In the genomic region with DNA sequence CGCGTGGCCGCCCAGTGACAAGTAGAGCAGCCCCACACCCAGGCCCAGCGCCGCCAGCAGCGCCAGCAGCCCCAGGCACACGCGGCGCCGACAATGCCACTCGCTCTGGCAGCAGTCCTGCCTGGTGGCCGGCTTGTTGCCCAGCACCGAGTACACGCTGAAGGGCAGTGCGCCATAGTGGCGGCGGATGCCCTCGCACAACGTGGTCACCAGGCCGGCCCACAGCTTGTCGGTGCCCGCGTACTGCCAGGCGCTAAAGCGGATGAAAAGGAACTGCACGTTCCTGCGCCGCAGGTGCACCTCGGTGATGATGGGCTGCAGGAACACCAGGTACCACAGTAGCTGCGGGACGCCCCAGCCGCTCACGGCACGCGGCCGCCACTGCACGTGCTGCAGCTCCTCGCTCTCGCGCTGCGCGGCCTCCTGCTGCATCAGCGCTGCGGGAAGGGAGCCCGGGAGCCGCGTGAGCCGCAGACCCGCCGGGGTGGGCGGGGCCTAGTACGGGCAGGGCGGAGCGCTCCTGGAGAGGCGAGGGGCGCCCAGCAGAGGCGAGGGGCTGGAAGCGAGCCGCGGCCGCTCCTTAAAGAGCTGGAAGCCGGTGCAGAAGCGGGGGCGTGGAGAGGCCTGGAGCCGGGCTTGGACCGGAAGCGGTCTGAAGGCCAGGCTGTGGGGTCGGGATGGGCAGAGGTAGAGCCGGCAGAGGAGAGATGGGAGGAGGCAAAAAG, we compare ENCODE assay signal across 1 cellular context.
TF ChIP-seq lines count a peak whose summit lies in the region.

No MANE protein-coding gene starts in this region.

TF ChIP-seq in WTC11, 78 proteins besides CTCF, POLR2A, EP300 and RAD21 (continued from another document):
- TF ChIP-seq, protein P1, sequence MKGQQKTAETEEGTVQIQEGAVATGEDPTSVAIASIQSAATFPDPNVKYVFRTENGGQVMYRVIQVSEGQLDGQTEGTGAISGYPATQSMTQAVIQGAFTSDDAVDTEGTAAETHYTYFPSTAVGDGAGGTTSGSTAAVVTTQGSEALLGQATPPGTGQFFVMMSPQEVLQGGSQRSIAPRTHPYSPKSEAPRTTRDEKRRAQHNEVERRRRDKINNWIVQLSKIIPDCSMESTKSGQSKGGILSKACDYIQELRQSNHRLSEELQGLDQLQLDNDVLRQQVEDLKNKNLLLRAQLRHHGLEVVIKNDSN (CRISPR knock-in tag; IDR thresholded peaks at IDR 0.05): no peak
- TF ChIP-seq JUN (CRISPR knock-in tag; IDR thresholded peaks at IDR 0.05) (no peak), MYBL2 (CRISPR knock-in tag; IDR thresholded peaks at IDR 0.05) (peak; percentile 83)
- TF ChIP-seq, protein P2, sequence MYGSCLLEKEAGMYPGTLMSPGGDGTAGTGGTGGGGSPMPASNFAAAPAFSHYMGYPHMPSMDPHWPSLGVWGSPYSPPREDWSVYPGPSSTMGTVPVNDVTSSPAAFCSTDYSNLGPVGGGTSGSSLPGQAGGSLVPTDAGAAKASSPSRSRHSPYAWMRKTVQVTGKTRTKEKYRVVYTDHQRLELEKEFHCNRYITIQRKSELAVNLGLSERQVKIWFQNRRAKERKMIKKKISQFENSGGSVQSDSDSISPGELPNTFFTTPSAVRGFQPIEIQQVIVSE (CRISPR knock-in tag; IDR thresholded peaks at IDR 0.05; ENCODE audit: borderline replicate concordance): no peak
- TF ChIP-seq, protein P3, sequence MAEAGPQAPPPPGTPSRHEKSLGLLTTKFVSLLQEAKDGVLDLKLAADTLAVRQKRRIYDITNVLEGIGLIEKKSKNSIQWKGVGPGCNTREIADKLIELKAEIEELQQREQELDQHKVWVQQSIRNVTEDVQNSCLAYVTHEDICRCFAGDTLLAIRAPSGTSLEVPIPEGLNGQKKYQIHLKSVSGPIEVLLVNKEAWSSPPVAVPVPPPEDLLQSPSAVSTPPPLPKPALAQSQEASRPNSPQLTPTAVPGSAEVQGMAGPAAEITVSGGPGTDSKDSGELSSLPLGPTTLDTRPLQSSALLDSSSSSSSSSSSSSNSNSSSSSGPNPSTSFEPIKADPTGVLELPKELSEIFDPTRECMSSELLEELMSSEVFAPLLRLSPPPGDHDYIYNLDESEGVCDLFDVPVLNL (CRISPR knock-in tag; IDR thresholded peaks at IDR 0.05; ENCODE audit: borderline replicate concordance, low read depth): peak; percentile 32; the same call in 1 of the 2 replicates
